ENCODE assay signal across 10 cellular contexts in genomic region chr10:120456143-120456625, GRCh38. TPM values are rescaled to one million over a fixed set of nuclear protein-coding genes. Genes with fewer than 3 reads are reported as not detected.
DNase-seq lines count a peak whose midpoint lies in the region; ATAC-seq, FAIRE-seq and TF ChIP-seq lines count a peak whose summit lies in the region.
"Had no signal": no experiment of that assay in that cellular context is flagged by ENCODE, and none has a peak within 500 bp of the region (broad histone marks: within the 10 kb centered on the region; RNA-seq: fewer than 3 reads in every experiment).

No MANE protein-coding gene starts in this region.

- no peak for TF ChIP-seq POLR2A in testis (IDR thresholded peaks at IDR 0.05)

- peak overlapping the region; percentile 47 for H3K27ac ChIP-seq in astrocyte (ENCODE audit: low read depth, low read length)
- H3K27ac ChIP-seq in testis: no peak overlapping the region

- peak overlapping the region; percentile 96 for H3K4me3 Mint-ChIP-seq in astrocyte (ENCODE audit: unreplicated experiment)
- peak overlapping the region in 1 of 2 donors; percentile 48 for H3K4me3 Mint-ChIP-seq in effector memory CD8-positive, alpha-beta T cell
- H3K4me3 Mint-ChIP-seq: activated T-cell treated with anti-CD3 and anti-CD28 coated beads, Interleukin-2, amount 50 U/mL, for 24 hours had no signal

- H3K4me1 Mint-ChIP-seq in astrocyte (ENCODE audit: low read depth, unreplicated experiment): peaks cover 34% of the 10 kb centered on the region
- peaks cover 0 to 2% of the 10 kb centered on the region in 2 donors for H3K4me1 Mint-ChIP-seq in effector memory CD8-positive, alpha-beta T cell (ENCODE audit: low read depth in 2 of 2)

- H2AFZ ChIP-seq in astrocyte (ENCODE audit: low read depth, low read length): peak overlapping the region; percentile 81

- intact Hi-C loops in testis (cut with DNase I; ENCODE audit: low total_unique reads): no loop called here

- peak overlapping the region; percentile 78 for H3K4me3 ChIP-seq in astrocyte (ENCODE audit: insufficient read depth, low read depth, low read length)
- H3K4me3 ChIP-seq in testis: peak overlapping the region; percentile 54 to 81

- DNase-seq in NCI-H82 (lab: John Stamatoyannopoulos, UW) (peak; percentile 31), NCI-H82 treated with DMSO at 0.1 percent for 48 hours (lab: John Stamatoyannopoulos, UW; ENCODE audit: unreplicated experiment) (no peak), astrocyte (ENCODE audit: low read depth) (no peak), left lobe of liver (ENCODE audit: low spot score) (no peak), testis (no peak), NCI-H1417 treated with DMSO at 0.1 percent for 48 hours (lab: John Stamatoyannopoulos, UW) (no peak)
- DNase-seq in effector CD4-positive, alpha-beta T cell: no peak
- DNase-seq in effector memory CD8-positive, alpha-beta T cell: no peak
- DNase-seq: activated T-cell treated with anti-CD3 and anti-CD28 coated beads, Interleukin-2, amount 50 U/mL, for 24 hours had no signal

- no peak for TF ChIP-seq CTCF in astrocyte (IDR thresholded peaks at IDR 0.05; ENCODE audit: insufficient read depth, low read depth, low read length)
- no peak for TF ChIP-seq CTCF in testis (IDR thresholded peaks at IDR 0.05)

- peak overlapping the region; percentile 73 for H3K27ac Mint-ChIP-seq in astrocyte (ENCODE audit: unreplicated experiment)
- no peak overlapping the region for H3K27ac Mint-ChIP-seq in effector memory CD8-positive, alpha-beta T cell
- H3K27ac Mint-ChIP-seq: activated T-cell treated with anti-CD3 and anti-CD28 coated beads, Interleukin-2, amount 50 U/mL, for 24 hours had no signal

- peak overlapping the region; percentile 90 for H3K4me2 ChIP-seq in astrocyte (ENCODE audit: low read length)

- no peak for FAIRE-seq in astrocyte (lab: Jason Lieb, UNC)
- FAIRE-seq: A204.1 had no signal

- H3K27me3 ChIP-seq in astrocyte (ENCODE audit: insufficient read depth, low read length) (no peaks in the 10 kb centered on the region), testis (no peaks in the 10 kb centered on the region)

- peaks cover 43% of the 10 kb centered on the region for H3K4me1 ChIP-seq in astrocyte (ENCODE audit: insufficient read depth, low read length)
- H3K4me1 ChIP-seq in testis: peaks cover 20% of the 10 kb centered on the region

- H3K36me3 Mint-ChIP-seq in astrocyte (ENCODE audit: low read depth, unreplicated experiment): no peaks in the 10 kb centered on the region
- peaks cover 3% of the 10 kb centered on the region for H3K36me3 Mint-ChIP-seq in effector memory CD8-positive, alpha-beta T cell (ENCODE audit: insufficient read depth)

- H3K36me3 ChIP-seq in astrocyte (ENCODE audit: insufficient read depth, low read length) (no peaks in the 10 kb centered on the region), testis (ENCODE audit: low read depth, missing control alignments) (no peaks in the 10 kb centered on the region)

- WGBS in testis, 2 donors: 2 to 8% methylated on average over 14 to 16 of the region's 16 CpGs

- H3K9me3 ChIP-seq in astrocyte (ENCODE audit: insufficient read depth, low read depth, low read length) (no peaks in the 10 kb centered on the region), testis (no peaks in the 10 kb centered on the region)

- no peaks in the 10 kb centered on the region for H3K9me3 Mint-ChIP-seq in astrocyte (ENCODE audit: unreplicated experiment)
- no peaks in the 10 kb centered on the region for H3K9me3 Mint-ChIP-seq in effector memory CD8-positive, alpha-beta T cell
- H3K9me3 Mint-ChIP-seq: activated T-cell treated with anti-CD3 and anti-CD28 coated beads, Interleukin-2, amount 50 U/mL, for 24 hours had no signal

- peaks cover 29% of the 10 kb centered on the region for H3K27me3 Mint-ChIP-seq in astrocyte (ENCODE audit: low read depth, unreplicated experiment)
- H3K27me3 Mint-ChIP-seq in effector memory CD8-positive, alpha-beta T cell: peaks cover 26 to 52% of the 10 kb centered on the region in 2 donors

- peaks cover 2% of the 10 kb centered on the region for H4K20me1 ChIP-seq in astrocyte (ENCODE audit: insufficient read depth, low read length)

- peak; percentile 39 for ATAC-seq in left lobe of liver
- ATAC-seq in effector memory CD8-positive, alpha-beta T cell (replicated peaks): no peak

- peaks cover 30% of the 10 kb centered on the region for H3K79me2 ChIP-seq in astrocyte (ENCODE audit: insufficient read depth, low read length)

- H3K9ac ChIP-seq in astrocyte (ENCODE audit: low read length): peak overlapping the region; percentile 94

RNA-seq across cellular contexts. Expression of gene PLPP4, which starts 0.8 kb away (rescaled TPM):
- total RNA-seq in astrocyte: 44.1 and 45.1 TPM in 2 replicates
- total RNA-seq in left lobe of liver: 0.48 TPM
- total RNA-seq in testis: 10 to 100 TPM; 21.9 to 65.8 TPM
- polyA plus RNA-seq in testis (ENCODE audit: insufficient read depth, low read depth, low replicate concordance): 12.6 TPM

Comparison
In these comparisons a context has a peak if more than half of its experiments do, and no peak if none do; other contexts are left out.
1. RNA of gene PLPP4, which starts 0.8 kb away (total RNA-seq): 21.9 to 65.8 TPM in testis and 44.1 to 45.1 TPM in astrocyte; 0.48 TPM in left lobe of liver (single experiment); every median in the first group is over 10 times any median in the second.